In genomic region chr7:17700138-17700537, GRCh38 we compare ENCODE assay signal across 8 cellular contexts.
"Had no signal": no experiment of that assay in that cellular context is flagged by ENCODE, and none has a peak within 500 bp of the region (broad histone marks: within the 10 kb centered on the region; RNA-seq: fewer than 3 reads in every experiment).

No MANE protein-coding gene starts in this region.

- DNase-seq: GDM1, GF-D8 had no signal

- ATAC-seq: GM12878 had no signal

- FAIRE-seq: G401.6, GM12878, GM12891, GM12892, GM18507, GM19239 had no signal

- H3K4me3 ChIP-seq: GM12878 had no signal
